In the genomic region with DNA sequence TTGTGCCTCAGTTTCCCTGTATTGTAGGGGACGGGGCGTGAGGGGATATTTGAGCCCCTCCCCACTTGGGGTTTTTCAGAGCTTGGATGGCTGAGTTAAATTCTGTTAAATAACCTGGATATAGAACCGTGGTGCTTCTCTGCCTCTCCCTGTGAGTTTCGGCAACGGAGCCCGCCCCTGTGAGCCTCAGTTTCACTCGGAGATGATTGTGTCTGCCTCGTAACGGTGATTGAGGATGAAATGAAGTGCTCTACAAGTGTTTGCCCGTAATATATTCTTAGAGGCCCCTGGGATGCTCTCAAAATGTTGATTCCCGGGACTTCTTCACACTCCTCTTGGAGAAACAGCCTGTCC, we compare ENCODE assay signal across 1 cellular context.
TF ChIP-seq lines count a peak whose summit lies in the region.

No MANE protein-coding gene starts in this region.

TF ChIP-seq in HCT116, 20 proteins besides CTCF, POLR2A, EP300 and RAD21 (continued from another document):
- TF ChIP-seq SRF (IDR thresholded peaks at IDR 0.05; ENCODE audit: low read depth), result no peak
- no peak for TF ChIP-seq YY1 (IDR thresholded peaks at IDR 0.05; ENCODE audit: extremely low read depth, insufficient replicate concordance, low read depth, low read length)
- TF ChIP-seq ZNF274 (IDR thresholded peaks at IDR 0.05; ENCODE audit: low read depth, low read length), result no peak
- TF ChIP-seq ZFX (IDR thresholded peaks at IDR 0.05), result no peak
- TF ChIP-seq, protein P1, sequence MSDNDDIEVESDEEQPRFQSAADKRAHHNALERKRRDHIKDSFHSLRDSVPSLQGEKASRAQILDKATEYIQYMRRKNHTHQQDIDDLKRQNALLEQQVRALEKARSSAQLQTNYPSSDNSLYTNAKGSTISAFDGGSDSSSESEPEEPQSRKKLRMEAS (IDR thresholded peaks at IDR 0.05), result no peak
- TF ChIP-seq ELF1 (IDR thresholded peaks at IDR 0.05; ENCODE audit: borderline replicate concordance, low read depth), result no peak
- TF ChIP-seq SIN3A (IDR thresholded peaks at IDR 0.05; ENCODE audit: low read depth), result no peak
- TF ChIP-seq, protein P2, sequence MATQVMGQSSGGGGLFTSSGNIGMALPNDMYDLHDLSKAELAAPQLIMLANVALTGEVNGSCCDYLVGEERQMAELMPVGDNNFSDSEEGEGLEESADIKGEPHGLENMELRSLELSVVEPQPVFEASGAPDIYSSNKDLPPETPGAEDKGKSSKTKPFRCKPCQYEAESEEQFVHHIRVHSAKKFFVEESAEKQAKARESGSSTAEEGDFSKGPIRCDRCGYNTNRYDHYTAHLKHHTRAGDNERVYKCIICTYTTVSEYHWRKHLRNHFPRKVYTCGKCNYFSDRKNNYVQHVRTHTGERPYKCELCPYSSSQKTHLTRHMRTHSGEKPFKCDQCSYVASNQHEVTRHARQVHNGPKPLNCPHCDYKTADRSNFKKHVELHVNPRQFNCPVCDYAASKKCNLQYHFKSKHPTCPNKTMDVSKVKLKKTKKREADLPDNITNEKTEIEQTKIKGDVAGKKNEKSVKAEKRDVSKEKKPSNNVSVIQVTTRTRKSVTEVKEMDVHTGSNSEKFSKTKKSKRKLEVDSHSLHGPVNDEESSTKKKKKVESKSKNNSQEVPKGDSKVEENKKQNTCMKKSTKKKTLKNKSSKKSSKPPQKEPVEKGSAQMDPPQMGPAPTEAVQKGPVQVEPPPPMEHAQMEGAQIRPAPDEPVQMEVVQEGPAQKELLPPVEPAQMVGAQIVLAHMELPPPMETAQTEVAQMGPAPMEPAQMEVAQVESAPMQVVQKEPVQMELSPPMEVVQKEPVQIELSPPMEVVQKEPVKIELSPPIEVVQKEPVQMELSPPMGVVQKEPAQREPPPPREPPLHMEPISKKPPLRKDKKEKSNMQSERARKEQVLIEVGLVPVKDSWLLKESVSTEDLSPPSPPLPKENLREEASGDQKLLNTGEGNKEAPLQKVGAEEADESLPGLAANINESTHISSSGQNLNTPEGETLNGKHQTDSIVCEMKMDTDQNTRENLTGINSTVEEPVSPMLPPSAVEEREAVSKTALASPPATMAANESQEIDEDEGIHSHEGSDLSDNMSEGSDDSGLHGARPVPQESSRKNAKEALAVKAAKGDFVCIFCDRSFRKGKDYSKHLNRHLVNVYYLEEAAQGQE (IDR thresholded peaks at IDR 0.05; ENCODE audit: low read depth), result no peak
- TF ChIP-seq EZH2phosphoT487 (IDR thresholded peaks at IDR 0.05; ENCODE audit: borderline replicate concordance), result no peak
- TF ChIP-seq POLR2AphosphoS5 (IDR thresholded peaks at IDR 0.05; ENCODE audit: low read depth, low read length), result no peak
- no peak for TF ChIP-seq SP1 (IDR thresholded peaks at IDR 0.05; ENCODE audit: low read depth)
TF ChIP-seq in HCT116: peak in this region for 0.
